Comparison of ENCODE assay signal across 8 cellular contexts in the genomic region with DNA sequence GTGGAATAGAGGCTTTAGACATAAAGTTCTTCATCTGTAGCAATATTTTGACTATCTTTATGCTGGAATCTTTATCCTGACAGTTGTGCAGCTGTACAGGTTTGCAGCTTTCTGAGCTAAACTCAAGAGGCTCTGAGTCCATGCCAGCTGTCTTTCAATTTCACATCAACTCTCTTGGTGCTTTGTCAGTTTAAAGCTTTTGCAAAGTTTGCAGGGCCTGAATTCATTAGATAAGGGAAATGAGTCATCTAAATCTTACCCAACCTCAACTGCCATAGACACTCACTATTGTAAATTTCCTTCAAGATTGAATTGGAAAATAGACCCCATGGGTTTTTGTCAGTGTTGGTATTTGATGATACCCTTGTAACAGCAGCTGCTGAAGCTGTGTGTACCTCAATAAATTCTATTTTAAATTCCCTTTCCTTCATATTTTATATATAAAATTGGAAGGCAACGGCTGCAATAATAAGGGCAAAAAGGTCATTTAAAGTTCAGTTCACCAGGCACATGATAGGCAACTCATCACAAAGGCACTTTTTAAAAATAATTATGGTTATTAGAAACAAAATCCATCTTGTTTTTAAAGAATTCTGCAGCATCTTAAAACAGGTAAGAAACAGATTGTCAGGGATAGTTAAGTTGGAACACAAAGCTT.
DNase-seq lines count a peak whose midpoint lies in the region; ATAC-seq and TF ChIP-seq lines count a peak whose summit lies in the region.

No MANE protein-coding gene starts in this region.

- H3K27me3 Mint-ChIP-seq in immature natural killer cell (ENCODE audit: low read depth in 3 of 3): no peaks in the 10 kb centered on the region

- H3K27me3 ChIP-seq in AG04450 (ENCODE audit: control insufficient read depth, insufficient read depth, low read length): no peaks in the 10 kb centered on the region
- no peaks in the 10 kb centered on the region for H3K27me3 ChIP-seq in suprapubic skin

- peaks cover 9% of the 10 kb centered on the region for H3K4me1 ChIP-seq in suprapubic skin

- H3K4me3 Mint-ChIP-seq in immature natural killer cell: peak overlapping the region; percentile 3 to 63 (median 26)

- TF ChIP-seq POLR2A in suprapubic skin (IDR thresholded peaks at IDR 0.05): no peak

- H3K36me3 Mint-ChIP-seq in immature natural killer cell: peaks cover 0 to 5% (median 0%) of the 10 kb centered on the region in 3 donors

- no peak overlapping the region for H3K4me3 ChIP-seq in AG04450 (ENCODE audit: low read depth, low read length)
- H3K4me3 ChIP-seq in suprapubic skin: no peak overlapping the region

- H3K9me3 Mint-ChIP-seq in immature natural killer cell: no peaks in the 10 kb centered on the region

- H3K36me3 ChIP-seq in suprapubic skin: no peaks in the 10 kb centered on the region

- H3K9me3 ChIP-seq in AG04450 (ENCODE audit: control insufficient read depth, insufficient read depth, low read length) (no peaks in the 10 kb centered on the region), suprapubic skin (no peaks in the 10 kb centered on the region)

- H3K27ac Mint-ChIP-seq in immature natural killer cell: peak overlapping the region in 3 of 6 donors; percentile 24 to 53 (median 36)

- peak; percentile 97 for ATAC-seq in GM18909 (IDR thresholded peaks at IDR 0.05; ENCODE audit: poor library complexity, unreplicated experiment)
- peak; percentile 92 for ATAC-seq in HG03159 (IDR thresholded peaks at IDR 0.05; ENCODE audit: unreplicated experiment)

- CTCF ChIA-PET in AG04450 (lab: Charles Lee): interaction anchor here (1.1 to 1.3 kb wide), 2 partner anchors 173 to 451 kb away, joined by 4 read pairs; no protein-coding TSS in a partner anchor

- TF ChIP-seq EP300 in suprapubic skin (IDR thresholded peaks at IDR 0.05): no peak

- TF ChIP-seq CTCF in AG04450 (IDR thresholded peaks at IDR 0.05; ENCODE audit: low read depth, low read length): no peak
- no peak for TF ChIP-seq CTCF in suprapubic skin (IDR thresholded peaks at IDR 0.05)

- 41% methylated on average over 1 of the region's 1 CpG for WGBS in suprapubic skin

- intact Hi-C loops in posterior vena cava (cut with DNase I): no loop called here

- H3K4me1 Mint-ChIP-seq in immature natural killer cell: peaks cover 17 to 25% of the 10 kb centered on the region in 2 donors

- no peak overlapping the region for H3K27ac ChIP-seq in AG04450 (ENCODE audit: low read depth, low read length)
- no peak overlapping the region for H3K27ac ChIP-seq in suprapubic skin

- DNase-seq in AG04450 (ENCODE audit: low read depth, low spot score): peak; percentile 26
- DNase-seq in SIG-M5 (lab: John Stamatoyannopoulos, UW): peak; percentile 91
- DNase-seq in immature natural killer cell: peak in 2 of 3 donors; percentile 11 to 15
- DNase-seq in posterior vena cava (ENCODE audit: low spot score): no peak
- no peak for DNase-seq in suprapubic skin (ENCODE audit: low spot score in 2 of 2)
- DNase-seq in NCI-H2227 treated with DMSO at 0.1 percent for 48 hours (lab: John Stamatoyannopoulos, UW): no peak

- POLR2A ChIA-PET in AG04450 (lab: Yijun Ruan, JAX): interaction anchor here (0.6 to 0.9 kb wide), 3 partner anchors 9 to 451 kb away, joined by 3 to 7 read pairs (median 5); no protein-coding TSS in a partner anchor

Comparison
In these comparisons a context has a peak if more than half of its experiments do, and no peak if none do; other contexts are left out.
1. DNase-seq: peak in AG04450 (single experiment), SIG-M5 (single experiment) and immature natural killer cell (2 of 3); none in posterior vena cava (single experiment), suprapubic skin (0 of 2) and NCI-H2227 treated with DMSO at 0.1 percent for 48 hours (single experiment).